20 cellular contexts compared by ENCODE assay signal in genomic region chr9:133490201-133490681, GRCh38. TPM values are rescaled to one million over a fixed set of nuclear protein-coding genes. Genes with fewer than 3 reads are reported as not detected.
DNase-seq lines count a peak whose midpoint lies in the region; ATAC-seq and TF ChIP-seq lines count a peak whose summit lies in the region.
"Had no signal": no experiment of that assay in that cellular context is flagged by ENCODE, and none has a peak within 500 bp of the region (broad histone marks: within the 10 kb centered on the region; RNA-seq: fewer than 3 reads in every experiment).

No MANE protein-coding gene starts in this region.

- TF ChIP-seq EP300 in sigmoid colon (IDR thresholded peaks at IDR 0.05): no peak

- H3K4me1 ChIP-seq in BE2C (peaks cover 24% of the 10 kb centered on the region), lower lobe of right lung (peaks cover 9% of the 10 kb centered on the region), foreskin keratinocyte (no peaks in the 10 kb centered on the region), sigmoid colon (no peaks in the 10 kb centered on the region)
- H3K4me1 ChIP-seq: HAP-1 had no signal

- no peaks in the 10 kb centered on the region for H3K36me3 ChIP-seq in BE2C
- no peaks in the 10 kb centered on the region for H3K36me3 ChIP-seq in lower lobe of right lung
- H3K36me3 ChIP-seq in sigmoid colon: no peaks in the 10 kb centered on the region
- H3K36me3 ChIP-seq: HAP-1, SJCRH30 had no signal

- H3K27me3 ChIP-seq in BE2C (no peaks in the 10 kb centered on the region), lower lobe of right lung (ENCODE audit: low read depth) (no peaks in the 10 kb centered on the region), foreskin keratinocyte (peaks cover 19% of the 10 kb centered on the region), sigmoid colon (peaks cover 0 to 9% (median 0%) of the 10 kb centered on the region in 3 donors)
- H3K27me3 ChIP-seq: SJCRH30 had no signal

- H3K9me3 ChIP-seq in BE2C (no peaks in the 10 kb centered on the region), lower lobe of right lung (no peaks in the 10 kb centered on the region), sigmoid colon (no peaks in the 10 kb centered on the region)
- H3K9me3 ChIP-seq: HAP-1, SJCRH30 had no signal

- WGBS in sigmoid colon, 2 donors: 52 to 69% methylated on average over 13 of the region's 13 CpGs

- DNase-seq in AG08395 (ENCODE audit: low spot score): peak; percentile 9
- DNase-seq in BE2C: peak; percentile 18
- DNase-seq in RPMI7951 (ENCODE audit: low read depth): peak; percentile 40
- peak; percentile 32 for DNase-seq in lower lobe of right lung
- no peak for DNase-seq in foreskin keratinocyte
- no peak for DNase-seq in sigmoid colon
- DNase-seq: CD4-positive, CD25-positive, alpha-beta regulatory T cell; COR-L47; GF-D8; Kasumi-1; MM.1S; NCI-H1092 treated with DMSO at 0.1 percent for 48 hours; NCI-H2081; NCI-H446 treated with DMSO at 0.1 percent for 48 hours; NK-92 treated with Interleukin-12 subunit alpha and Interleukin-12 subunit beta, amount 100 ng/mL, for 24 hours; SJCRH30; SW 1271 had no signal

- H3K4me3 ChIP-seq in BE2C (ENCODE audit: low read depth, low read length) (no peak overlapping the region), lower lobe of right lung (no peak overlapping the region), sigmoid colon (no peak overlapping the region)
- H3K4me3 ChIP-seq: HAP-1, SJCRH30 had no signal

- no peak for ATAC-seq in lower lobe of right lung
- no peak for ATAC-seq in foreskin keratinocyte
- no peak for ATAC-seq in HG02840 (IDR thresholded peaks at IDR 0.05; ENCODE audit: low FRiP score, unreplicated experiment)

- 0 out of 2 replicates have a peak, but pooled peaks have one; percentile 6 for TF ChIP-seq CTCF in BE2C (IDR thresholded peaks at IDR 0.05; ENCODE audit: low read depth, low read length)
- no peak for TF ChIP-seq CTCF in lower lobe of right lung (IDR thresholded peaks at IDR 0.05)
- TF ChIP-seq CTCF in foreskin keratinocyte (conservative IDR thresholded peaks at IDR 0.05): no peak
- no peak for TF ChIP-seq CTCF in sigmoid colon (IDR thresholded peaks at IDR 0.05)

- H3K27ac ChIP-seq in lower lobe of right lung: no peak overlapping the region
- no peak overlapping the region for H3K27ac ChIP-seq in foreskin keratinocyte
- no peak overlapping the region for H3K27ac ChIP-seq in sigmoid colon
- H3K27ac ChIP-seq: SJCRH30 had no signal

- intact Hi-C loops in lower lobe of right lung (cut with DNase I) (no loop called here), sigmoid colon (cut with DNase I) (no loop called here)

- no peak for TF ChIP-seq POLR2A in sigmoid colon (IDR thresholded peaks at IDR 0.05)

RNA-seq across cellular contexts. Expression of gene SLC2A6, which starts 11.3 kb away (rescaled TPM):
- polyA plus RNA-seq in BE2C (2012; ENCODE audit: insufficient read depth, insufficient read length, low read depth): 33.4 TPM
- 15.4 and 23.7 TPM in 2 replicates for total RNA-seq in RPMI7951 (2014; rRNA removed; shearing (Covaris generic))
- total RNA-seq in lower lobe of right lung: 10.5 TPM
- 33.7 and 41.7 TPM in 2 replicates for total RNA-seq in foreskin keratinocyte
- 30.9 and 37.1 TPM in 2 replicates for polyA plus RNA-seq in foreskin keratinocyte
- 1 to 10 TPM; 1.4 to 2.7 (median 2.0) TPM for total RNA-seq in sigmoid colon
- polyA plus RNA-seq in sigmoid colon: 1 to 10 TPM; 1.2 to 8.2 (median 1.8) TPM

RNA-seq across cellular contexts. Expression of gene CACFD1, which starts 30.5 kb away (rescaled TPM):
- polyA plus RNA-seq in BE2C (2012; ENCODE audit: insufficient read depth, insufficient read length, low read depth): 29.3 TPM
- 2.4 TPM in 2 replicates for total RNA-seq in RPMI7951 (2014; rRNA removed; shearing (Covaris generic))
- total RNA-seq in lower lobe of right lung (34.3 TPM), foreskin keratinocyte (2.2 and 3.9 TPM in 2 replicates), sigmoid colon (10 to 100 TPM in 1 of 4 donors, 1 to 10 TPM in 3; 6.7 to 13.4 (median 8.9) TPM)
- polyA plus RNA-seq in foreskin keratinocyte (2.2 and 3.7 TPM in 2 replicates), sigmoid colon (10 to 100 TPM; 21.0 to 44.6 (median 29.6) TPM)

RNA-seq across cellular contexts. Expression of gene MYMK, which starts 34.5 kb away (rescaled TPM):
- polyA plus RNA-seq in BE2C (2012; ENCODE audit: insufficient read depth, insufficient read length, low read depth): not detected
- not detected in 2 replicates for total RNA-seq in RPMI7951 (2014; rRNA removed; shearing (Covaris generic))
- total RNA-seq in lower lobe of right lung: not detected
- total RNA-seq in foreskin keratinocyte: not detected in 2 replicates
- polyA plus RNA-seq in foreskin keratinocyte: not detected in 2 replicates
- total RNA-seq in sigmoid colon: not detected
- polyA plus RNA-seq in sigmoid colon: not detected
- total RNA-seq: CD4-positive, CD25-positive, alpha-beta regulatory T cell; OCI-LY7 had no signal
- polyA plus RNA-seq: CD4-positive, CD25-positive, alpha-beta regulatory T cell had no signal

RNA-seq across cellular contexts. Expression of gene ADAMTSL2, which starts 44.3 kb away (rescaled TPM):
- 26.1 TPM for polyA plus RNA-seq in BE2C (2012; ENCODE audit: insufficient read depth, insufficient read length, low read depth)
- 6.6 and 9.7 TPM in 2 replicates for total RNA-seq in RPMI7951 (2014; rRNA removed; shearing (Covaris generic))
- total RNA-seq in lower lobe of right lung (10.1 TPM), foreskin keratinocyte (not detected in 2 replicates), sigmoid colon (1 to 10 TPM in 2 of 4 donors, under 1 TPM in 2; 0.33 to 4.2 (median 0.94) TPM)
- polyA plus RNA-seq in foreskin keratinocyte (not detected in 2 replicates), sigmoid colon (1 to 10 TPM in 1 of 3 donors, under 1 TPM in 2; 0.46 to 1.8 (median 0.60) TPM)
- total RNA-seq: CD4-positive, CD25-positive, alpha-beta regulatory T cell had no signal
- polyA plus RNA-seq: CD4-positive, CD25-positive, alpha-beta regulatory T cell had no signal

Comparison
In these comparisons a context has a peak if more than half of its experiments do, and no peak if none do; other contexts are left out.
1. DNase-seq: peak in AG08395 (single experiment), BE2C (single experiment), RPMI7951 (single experiment) and lower lobe of right lung (single experiment); none in foreskin keratinocyte (0 of 2) and sigmoid colon (single experiment).